23 cellular contexts compared by ENCODE assay signal in genomic region chr7:12726908-12727307, GRCh38.
"Had no signal": no experiment of that assay in that cellular context is flagged by ENCODE, and none has a peak within 500 bp of the region (broad histone marks: within the 10 kb centered on the region; RNA-seq: fewer than 3 reads in every experiment).

No MANE protein-coding gene starts in this region.

- H3K27me3 Mint-ChIP-seq: activated B cell treated with CpG ODN at 0.5 μM for 24 hours; activated CD4-positive, alpha-beta memory T cell treated with anti-CD3 and anti-CD28 coated beads for 36 hours; activated naive CD8-positive, alpha-beta T cell treated with anti-CD3 and anti-CD28 coated beads, Interleukin-2, amount 10 ng/mL, durations not matched to agents 7 days and 5 days had no signal

- H3K27me3 ChIP-seq: left lung, sigmoid colon, spleen, testis, upper lobe of left lung had no signal

- H3K36me3 ChIP-seq: left lung, sigmoid colon, spleen, upper lobe of left lung had no signal

- H3K9me3 ChIP-seq: left lung, sigmoid colon, spleen, testis, upper lobe of left lung had no signal

- H3K4me3 ChIP-seq: left lung, sigmoid colon, spleen, testis, upper lobe of left lung had no signal

- H3K4me1 ChIP-seq: testis had no signal

- H3K36me3 Mint-ChIP-seq: activated CD4-positive, alpha-beta memory T cell treated with anti-CD3 and anti-CD28 coated beads for 36 hours had no signal

- ATAC-seq: left lung had no signal

- H3K4me3 Mint-ChIP-seq: activated B cell treated with CpG ODN at 0.5 μM for 24 hours; activated CD4-positive, alpha-beta memory T cell treated with anti-CD3 and anti-CD28 coated beads for 36 hours; activated naive CD4-positive, alpha-beta T cell treated with anti-CD3 and anti-CD28 coated beads for 36 hours; activated naive CD8-positive, alpha-beta T cell treated with anti-CD3 and anti-CD28 coated beads, Interleukin-2, amount 10 ng/mL, durations not matched to agents 7 days and 5 days; endodermal cell; nephron; T-helper 1 cell treated with Interleukin-12 subunit alpha and Interleukin-12 subunit beta and Interleukin-4 antibody, amounts not matched to agents 30 μg/mL and 1 μg/mL, for 36 hours had no signal

- H3K9me3 Mint-ChIP-seq: activated B cell treated with CpG ODN at 0.5 μM for 24 hours; activated CD4-positive, alpha-beta memory T cell treated with anti-CD3 and anti-CD28 coated beads for 36 hours; activated naive CD4-positive, alpha-beta T cell treated with anti-CD3 and anti-CD28 coated beads for 36 hours; activated naive CD8-positive, alpha-beta T cell treated with anti-CD3 and anti-CD28 coated beads, Interleukin-2, amount 10 ng/mL, durations not matched to agents 7 days and 5 days; endodermal cell; nephron; T-helper 1 cell treated with Interleukin-12 subunit alpha and Interleukin-12 subunit beta and Interleukin-4 antibody, amounts not matched to agents 30 μg/mL and 1 μg/mL, for 36 hours had no signal

- DNase-seq: activated B cell treated with CpG ODN at 0.5 μM for 24 hours; activated CD4-positive, alpha-beta memory T cell treated with anti-CD3 and anti-CD28 coated beads for 36 hours; activated CD4-positive, alpha-beta T cell treated with anti-CD3 and anti-CD28 coated beads for 4 hours; activated naive CD4-positive, alpha-beta T cell treated with anti-CD3 and anti-CD28 coated beads for 36 hours; activated naive CD8-positive, alpha-beta T cell treated with anti-CD3 and anti-CD28 coated beads, Interleukin-2, amount 10 ng/mL, durations not matched to agents 7 days and 5 days; activated T-cell treated with anti-CD3 and anti-CD28 coated beads, Interleukin-2, amount 50 U/mL, for 48 hours; amniotic stem cell; cerebellar nuclear complex; cortex of kidney; endodermal cell; left lung; midbrain; nucleus accumbens; posterior cingulate gyrus; sigmoid colon; spleen; stimulated activated CD4-positive, alpha-beta T cell treated with anti-CD3 and anti-CD28 coated beads, Interleukin-4, amount 100 ng/mL, for 1 hour; stimulated activated naive CD4-positive, alpha-beta T cell; T1000; testis; upper lobe of left lung had no signal

- H3K27ac Mint-ChIP-seq: activated B cell treated with CpG ODN at 0.5 μM for 24 hours; activated CD4-positive, alpha-beta memory T cell treated with anti-CD3 and anti-CD28 coated beads for 36 hours; activated naive CD4-positive, alpha-beta T cell treated with anti-CD3 and anti-CD28 coated beads for 36 hours; activated naive CD8-positive, alpha-beta T cell treated with anti-CD3 and anti-CD28 coated beads, Interleukin-2, amount 10 ng/mL, durations not matched to agents 7 days and 5 days; endodermal cell; T-helper 1 cell treated with Interleukin-12 subunit alpha and Interleukin-12 subunit beta and Interleukin-4 antibody, amounts not matched to agents 30 μg/mL and 1 μg/mL, for 36 hours had no signal

- H3K27ac ChIP-seq: left lung, sigmoid colon, spleen, testis had no signal
